25 cellular contexts compared by ENCODE assay signal in the genomic region with DNA sequence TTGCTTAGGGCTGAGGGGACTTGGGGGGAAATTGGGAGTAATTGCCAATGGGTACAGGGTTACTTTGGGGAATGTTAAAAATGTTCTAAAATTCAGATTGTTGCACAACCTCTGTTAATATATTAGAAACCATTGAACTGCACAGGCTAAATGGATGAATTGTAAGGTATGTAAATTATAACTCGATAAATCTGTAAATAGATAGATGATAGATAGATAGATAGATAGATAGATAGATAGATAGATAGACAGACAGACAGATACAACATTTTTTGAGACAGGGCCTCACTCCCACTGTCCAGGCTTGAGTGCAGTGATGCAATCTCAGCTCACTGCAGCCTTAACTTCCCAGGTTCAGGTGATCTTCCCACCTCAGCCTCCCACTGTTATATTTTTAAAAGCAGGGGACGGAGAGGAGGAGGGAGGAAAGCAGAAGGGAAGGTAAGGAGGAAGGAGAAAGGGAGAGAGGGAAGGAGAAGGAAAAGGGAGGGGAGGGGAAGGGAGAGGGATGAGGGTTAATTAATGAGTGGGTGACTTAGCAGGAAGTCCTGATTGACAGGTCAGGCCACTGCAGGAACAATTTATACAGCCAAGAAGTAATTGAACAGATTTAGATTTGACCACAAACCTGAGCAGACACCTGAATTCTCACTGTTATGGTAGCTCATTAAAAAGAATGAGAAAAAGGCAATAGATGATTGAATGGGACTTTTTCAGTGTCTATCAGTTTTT. TPM values are rescaled to one million over a fixed set of nuclear protein-coding genes. Genes with fewer than 3 reads are reported as not detected.
DNase-seq lines count a peak whose midpoint lies in the region; ATAC-seq, FAIRE-seq and TF ChIP-seq lines count a peak whose summit lies in the region.
"Had no signal": no experiment of that assay in that cellular context is flagged by ENCODE, and none has a peak within 500 bp of the region (broad histone marks: within the 10 kb centered on the region; RNA-seq: fewer than 3 reads in every experiment).

No MANE protein-coding gene starts in this region.

- no peak for TF ChIP-seq POLR2A in K562 (conservative IDR thresholded peaks at IDR 0.05)

- peaks cover 10% of the 10 kb centered on the region for H3K36me3 Mint-ChIP-seq in IgD-negative memory B cell

- no peaks in the 10 kb centered on the region for H3K9me1 ChIP-seq in K562 (ENCODE audit: control insufficient read depth, insufficient read depth, low read length)

- peak overlapping the region in 2 of 4 donors; percentile 52 to 69 for H3K4me3 Mint-ChIP-seq in IgD-negative memory B cell
- H3K4me3 Mint-ChIP-seq: B cell; CD4-positive, alpha-beta T cell; CD8-positive, alpha-beta memory T cell had no signal

- peaks cover 5% of the 10 kb centered on the region for H3K27me3 Mint-ChIP-seq in IgD-negative memory B cell

- H3K9me3 ChIP-seq in K562 (replicated peaks; ENCODE audit: control insufficient read depth, insufficient read depth, low read depth, low read length): peaks cover 2% of the 10 kb centered on the region; the same call in 1 of the 2 replicates

- no peak for ATAC-seq in K562
- ATAC-seq in GM21825 (IDR thresholded peaks at IDR 0.05; ENCODE audit: unreplicated experiment): no peak

- TF ChIP-seq EP300 in K562 (IDR thresholded peaks at IDR 0.05; ENCODE audit: low read length): no peak

- in situ Hi-C loops in K562 (cut with MboI): no loop called here

- H3K27me3 ChIP-seq in K562 (ENCODE audit: control insufficient read depth in 2 of 2, insufficient read depth in 2 of 2, low read length in 2 of 2): peaks cover 8 to 14% of the 10 kb centered on the region in 2 experiments; a peak in 3 of 5 replicates
- H3K27me3 ChIP-seq: BLaER1 had no signal

- no peak overlapping the region for H3K4me2 ChIP-seq in K562 (ENCODE audit: insufficient read depth, low read length)
- H3K4me2 ChIP-seq: BLaER1 had no signal

- peak overlapping the region in 2 of 3 donors; percentile 54 to 85 for H3K27ac Mint-ChIP-seq in IgD-negative memory B cell
- H3K27ac Mint-ChIP-seq: B cell; CD4-positive, alpha-beta T cell; CD8-positive, alpha-beta memory T cell had no signal

- no peak overlapping the region for H2AFZ ChIP-seq in K562 (ENCODE audit: low read depth, low read length)
- H2AFZ ChIP-seq: GM23248 had no signal

- H3K27ac ChIP-seq in K562 (ENCODE audit: extremely low read depth, low read depth, low read length): no peak overlapping the region
- H3K27ac ChIP-seq: 22Rv1, BLaER1, C4-2B, GM23248 had no signal

- no peak overlapping the region for H3K9ac ChIP-seq in K562 (ENCODE audit: insufficient read depth in 1 of 2, low read depth in 2 of 2, low read length in 2 of 2)
- H3K9ac ChIP-seq: BLaER1, GM23248 had no signal

- peaks cover 24 to 26% (median 24%) of the 10 kb centered on the region in 3 donors for H3K4me1 Mint-ChIP-seq in IgD-negative memory B cell
- H3K4me1 Mint-ChIP-seq: CD8-positive, alpha-beta memory T cell had no signal

- BruUV-seq in K562 (replicated peaks; lab: Mats Ljungman, UMichigan): no TSS peak

- POLR2A ChIA-PET in K562 (lab: Yijun Ruan, JAX): interaction anchor here (0.6 kb wide), 1 partner anchor 21 kb away, joined by 3 read pairs; no protein-coding TSS in a partner anchor

- no peaks in the 10 kb centered on the region for H3K79me2 ChIP-seq in K562 (ENCODE audit: control insufficient read depth, insufficient read depth, low read length)

- no peaks in the 10 kb centered on the region for H3K36me3 ChIP-seq in K562 (ENCODE audit: control insufficient read depth, insufficient read depth, low read length)
- H3K36me3 ChIP-seq: BLaER1 had no signal

- no peaks in the 10 kb centered on the region for H4K20me1 ChIP-seq in K562 (replicated peaks; ENCODE audit: control insufficient read depth, insufficient read depth, low read length)
- H4K20me1 ChIP-seq: BLaER1 had no signal

- peak; percentile 16 for DNase-seq in NCI-H82 (lab: John Stamatoyannopoulos, UW)
- DNase-seq in NCI-H82 treated with DMSO at 0.1 percent for 48 hours (lab: John Stamatoyannopoulos, UW; ENCODE audit: unreplicated experiment): no peak
- no peak for DNase-seq in K562 (ENCODE audit: extremely low read depth in 1 of 4, low spot score in 3 of 4)
- no peak for DNase-seq in GM19239 (ENCODE audit: insufficient read length, low spot score)
- DNase-seq in SKM-1 (lab: John Stamatoyannopoulos, UW; ENCODE audit: unreplicated experiment): no peak
- DNase-seq: CD4-positive, alpha-beta T cell; CD8-positive, alpha-beta memory T cell; DMS 273 treated with DMSO at 0.1 percent for 48 hours; DMS79; GF-D8; GM23248; H7; HCEC 1CT had no signal

- CTCF ChIA-PET in K562 (lab: Yijun Ruan, JAX; ENCODE audit: low intra/inter-chr PET ratio): no interaction called here

- WGBS in K562 (ENCODE audit: insufficient coverage, low coverage, missing lambda C conversion rate): 5% methylated on average over 2 of the region's 2 CpGs

- H3K4me3 ChIP-seq in K562: no peak overlapping the region
- H3K4me3 ChIP-seq: BLaER1, GM23248 had no signal

- TF ChIP-seq CTCF in K562 (IDR thresholded peaks at IDR 0.05 in 2 of 3, conservative IDR thresholded peaks at IDR 0.05 in 1 of 3; ENCODE audit: insufficient read depth in 2 of 3, low read depth in 1 of 3, low read length in 3 of 3): no peak

- no peaks in the 10 kb centered on the region for H3K4me1 ChIP-seq in K562 (replicated peaks in 1 of 2; ENCODE audit: control insufficient read depth in 2 of 2, insufficient read depth in 2 of 2, low read length in 2 of 2)
- H3K4me1 ChIP-seq: BLaER1 had no signal

- H3K9me3 Mint-ChIP-seq in IgD-negative memory B cell: peaks cover 11 to 20% (median 12%) of the 10 kb centered on the region in 3 donors
- H3K9me3 Mint-ChIP-seq: CD4-positive, alpha-beta T cell had no signal

- no peak for TF ChIP-seq RAD21 in K562 (CRISPR knock-in tag; conservative IDR thresholded peaks at IDR 0.05 in 1 of 2, IDR thresholded peaks at IDR 0.05 in 1 of 2)

- no peak for FAIRE-seq in K562 (lab: Jason Lieb, UNC)
- no peak for FAIRE-seq in GM19239 (lab: Jason Lieb, UNC)
- FAIRE-seq: A204.1, D721Med, GM12891, GM18507, H1 had no signal

- intact Hi-C loops in K562 (cut with micrococcal nuclease): no loop called here

TF ChIP-seq in K562, 482 proteins besides CTCF, POLR2A, EP300 and RAD21 (continues in another document):
- TF ChIP-seq ZNF143 (CRISPR knock-in tag; IDR thresholded peaks at IDR 0.05) (no peak), CEBPG (CRISPR knock-in tag; IDR thresholded peaks at IDR 0.05) (no peak), CEBPG (tag; conservative IDR thresholded peaks at IDR 0.05 in 1 of 2, IDR thresholded peaks at IDR 0.05 in 1 of 2) (peak in 1 of 2 experiments; percentile 56; a peak in 1 of 4 replicates), TCF7L2 (IDR thresholded peaks at IDR 0.05; ENCODE audit: low read depth, low read length) (no peak), ZNF764 (CRISPR knock-in tag; IDR thresholded peaks at IDR 0.05; ENCODE audit: low read depth) (no peak), DACH1 (IDR thresholded peaks at IDR 0.05; ENCODE audit: partially characterized antibody) (peak; percentile 82), CBX1 (IDR thresholded peaks at IDR 0.05; ENCODE audit: low read depth) (no peak)
- TF ChIP-seq, protein P1, sequence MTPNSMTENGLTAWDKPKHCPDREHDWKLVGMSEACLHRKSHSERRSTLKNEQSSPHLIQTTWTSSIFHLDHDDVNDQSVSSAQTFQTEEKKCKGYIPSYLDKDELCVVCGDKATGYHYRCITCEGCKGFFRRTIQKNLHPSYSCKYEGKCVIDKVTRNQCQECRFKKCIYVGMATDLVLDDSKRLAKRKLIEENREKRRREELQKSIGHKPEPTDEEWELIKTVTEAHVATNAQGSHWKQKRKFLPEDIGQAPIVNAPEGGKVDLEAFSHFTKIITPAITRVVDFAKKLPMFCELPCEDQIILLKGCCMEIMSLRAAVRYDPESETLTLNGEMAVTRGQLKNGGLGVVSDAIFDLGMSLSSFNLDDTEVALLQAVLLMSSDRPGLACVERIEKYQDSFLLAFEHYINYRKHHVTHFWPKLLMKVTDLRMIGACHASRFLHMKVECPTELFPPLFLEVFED (CRISPR knock-in tag; conservative IDR thresholded peaks at IDR 0.05): 0 out of 2 replicates have a peak, but pooled peaks have one; percentile 27
- TF ChIP-seq, protein P2, sequence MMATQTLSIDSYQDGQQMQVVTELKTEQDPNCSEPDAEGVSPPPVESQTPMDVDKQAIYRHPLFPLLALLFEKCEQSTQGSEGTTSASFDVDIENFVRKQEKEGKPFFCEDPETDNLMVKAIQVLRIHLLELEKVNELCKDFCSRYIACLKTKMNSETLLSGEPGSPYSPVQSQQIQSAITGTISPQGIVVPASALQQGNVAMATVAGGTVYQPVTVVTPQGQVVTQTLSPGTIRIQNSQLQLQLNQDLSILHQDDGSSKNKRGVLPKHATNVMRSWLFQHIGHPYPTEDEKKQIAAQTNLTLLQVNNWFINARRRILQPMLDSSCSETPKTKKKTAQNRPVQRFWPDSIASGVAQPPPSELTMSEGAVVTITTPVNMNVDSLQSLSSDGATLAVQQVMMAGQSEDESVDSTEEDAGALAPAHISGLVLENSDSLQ (IDR thresholded peaks at IDR 0.05): peak; percentile 75

RNA-seq across cellular contexts. Expression of a gene that starts 38.7 kb away (rescaled TPM):
- polyA plus RNA-seq in IgD-negative memory B cell: 0.11 TPM
- total RNA-seq in K562 (2011; cell fraction: chromatin; rRNA removed; ENCODE audit: low replicate concordance): not detected in 2 replicates
- total RNA-seq in K562 (2011; cell fraction: nucleolus; rRNA removed): not detected in 2 replicates
- not detected in 2 replicates for total RNA-seq in K562 (2011; cell fraction: nucleoplasm; rRNA removed)
- not detected in 2 replicates for total RNA-seq in K562 (2014; rRNA removed)
- not detected in 2 replicates for total RNA-seq in K562 (2014; rRNA removed; fragmentation: Illumina TruSeq; extraction: Trizol)
- total RNA-seq in K562 (2015; rRNA removed; fragmentation: Illumina TruSeq; extraction: Trizol): not detected in 2 replicates
- not detected in 2 replicates for total RNA-seq in K562 (2021)
- not detected in 2 replicates for polyA plus RNA-seq in K562 (2011; rRNA removed)
- not detected in 2 replicates for polyA plus RNA-seq in K562 (2011; cell fraction: cytosol; rRNA removed)
- not detected in 2 replicates for polyA plus RNA-seq in K562 (2011; cell fraction: nucleus; rRNA removed)
- not detected in 2 replicates for polyA plus RNA-seq in K562 (2012)
- not detected in 2 replicates for polyA plus RNA-seq in K562 (2014; fragmentation: Illumina TruSeq; extraction: Trizol)
- not detected for polyA plus RNA-seq in K562 (2014; fragmentation: Nextera tagmentation; extraction: Ambion mirVana)
- polyA plus RNA-seq in K562 (2014; rRNA removed): not detected in 2 replicates
- polyA minus RNA-seq in K562 (2011; rRNA and poly(A)+ RNA removed): not detected in 2 replicates
- not detected in 2 replicates for polyA minus RNA-seq in K562 (2011; cell fraction: cytosol; rRNA and poly(A)+ RNA removed)
- not detected in 2 replicates for polyA minus RNA-seq in K562 (2011; cell fraction: nucleus; rRNA and poly(A)+ RNA removed)
- total RNA-seq: B cell; CD4-positive, alpha-beta T cell; CD8-positive, alpha-beta memory T cell; GM23248; H7 had no signal
- polyA plus RNA-seq: AG04450; CD8-positive, alpha-beta memory T cell; GM23248 had no signal
